36 cellular contexts compared by ENCODE assay signal in the genomic region with DNA sequence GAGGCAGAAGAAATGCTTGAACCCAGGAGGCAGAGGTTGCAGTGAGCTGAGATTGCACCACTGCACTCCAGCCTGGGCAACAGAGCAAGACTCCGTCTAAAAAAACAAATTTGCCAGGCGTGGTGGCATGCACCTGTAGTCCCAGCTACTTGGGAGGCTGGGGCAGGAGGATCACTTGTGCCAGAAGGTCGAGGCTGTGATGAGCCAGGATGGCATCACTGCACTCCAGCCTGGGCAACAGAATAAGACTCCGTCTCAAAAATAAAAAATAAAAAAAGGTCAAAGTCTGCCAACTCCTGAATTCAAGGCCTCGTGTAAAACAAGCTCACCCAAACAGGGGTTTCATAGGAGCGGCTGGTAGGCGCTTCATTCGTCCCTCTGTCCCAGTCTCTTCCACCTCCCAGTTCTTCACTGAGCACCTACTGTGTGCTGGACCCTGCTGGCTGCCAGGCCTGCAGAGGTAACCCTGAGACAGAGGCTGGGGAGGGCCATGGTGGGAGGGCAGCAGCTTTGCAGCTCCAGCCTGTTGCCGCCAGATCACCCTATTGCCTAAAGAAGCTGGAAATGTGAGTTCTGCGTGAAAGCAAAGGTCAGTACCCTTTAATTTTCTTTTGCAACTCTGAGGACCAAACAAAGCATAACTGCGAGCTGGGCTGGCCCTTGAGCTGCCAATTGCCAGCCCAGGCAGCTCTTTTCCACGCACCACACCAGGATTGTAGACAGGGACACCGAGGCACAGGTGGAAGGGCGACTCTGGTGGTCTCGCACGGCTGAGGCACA. TPM values are rescaled to one million over a fixed set of nuclear protein-coding genes. Genes with fewer than 3 reads are reported as not detected.
"Had no signal": no experiment of that assay in that cellular context is flagged by ENCODE, and none has a peak within 500 bp of the region (broad histone marks: within the 10 kb centered on the region; RNA-seq: fewer than 3 reads in every experiment).

No MANE protein-coding gene starts in this region.

- ATAC-seq: body of pancreas, left lung, mucosa of descending colon, pancreas had no signal

- H3K27ac Mint-ChIP-seq: activated naive CD4-positive, alpha-beta T cell treated with anti-CD3 and anti-CD28 coated beads for 36 hours; activated naive CD8-positive, alpha-beta T cell treated with anti-CD3 and anti-CD28 coated beads for 36 hours; activated T-helper 1 cell treated with anti-CD3 and anti-CD28 coated beads, Interleukin-12 subunit alpha, Interleukin-12 subunit beta, Interleukin-2, Interleukin-4 antibody, amounts not matched to agents 30 ng/mL and 10 ng/mL and 1 ng/mL, durations not matched to agents 14 hours and 24 hours and 36 hours; nephron had no signal

- H3K4me3 ChIP-seq: adrenal gland, body of pancreas, left lung, lung, mucosa of descending colon, pancreas, prostate gland, sigmoid colon, suprapubic skin, tibial nerve had no signal

- H3K27me3 ChIP-seq: adrenal gland, body of pancreas, pancreas, suprapubic skin, tibial nerve had no signal

- H3K27ac ChIP-seq: adrenal gland, body of pancreas, epithelial cell of prostate, left lung, neutrophil, pancreas, prostate gland, sigmoid colon, suprapubic skin, tibial nerve, VCaP had no signal

- FAIRE-seq: colon, endometrium, frontal cortex, pancreas, small intestine, TTC549 had no signal

- H3K9me3 ChIP-seq: adrenal gland, body of pancreas, left lung, mucosa of descending colon, neutrophil, pancreas, prostate gland, sigmoid colon, suprapubic skin, tibial nerve had no signal

- H3K36me3 ChIP-seq: adrenal gland, left lung, neutrophil, pancreas, prostate gland, sigmoid colon, suprapubic skin, tibial nerve had no signal

- H3K4me1 ChIP-seq: pancreas, prostate gland had no signal

- H3K4me3 Mint-ChIP-seq: activated naive CD4-positive, alpha-beta T cell treated with anti-CD3 and anti-CD28 coated beads for 36 hours; activated naive CD8-positive, alpha-beta T cell treated with anti-CD3 and anti-CD28 coated beads for 36 hours; activated T-helper 1 cell treated with anti-CD3 and anti-CD28 coated beads, Interleukin-12 subunit alpha, Interleukin-12 subunit beta, Interleukin-2, Interleukin-4 antibody, amounts not matched to agents 30 ng/mL and 10 ng/mL and 1 ng/mL, durations not matched to agents 14 hours and 24 hours and 36 hours; nephron had no signal

- H3K9me3 Mint-ChIP-seq: activated naive CD4-positive, alpha-beta T cell treated with anti-CD3 and anti-CD28 coated beads for 36 hours; activated naive CD8-positive, alpha-beta T cell treated with anti-CD3 and anti-CD28 coated beads for 36 hours; activated T-helper 1 cell treated with anti-CD3 and anti-CD28 coated beads, Interleukin-12 subunit alpha, Interleukin-12 subunit beta, Interleukin-2, Interleukin-4 antibody, amounts not matched to agents 30 ng/mL and 10 ng/mL and 1 ng/mL, durations not matched to agents 14 hours and 24 hours and 36 hours; nephron had no signal

- DNase-seq: activated CD4-positive, alpha-beta T cell treated with anti-CD3 and anti-CD28 coated beads for 4 hours; activated CD4-positive, alpha-beta T cell treated with anti-CD3 and anti-CD28 coated beads, Interleukin-2, amount 50 U/mL, for 4 hours; activated effector memory CD4-positive, alpha-beta T cell treated with anti-CD3 and anti-CD28 coated beads, Interleukin-2, amount 50 U/mL, for 16 hours; activated naive CD4-positive, alpha-beta T cell treated with anti-CD3 and anti-CD28 coated beads for 36 hours; activated naive CD8-positive, alpha-beta T cell treated with anti-CD3 and anti-CD28 coated beads for 36 hours; activated T-cell treated with anti-CD3 and anti-CD28 coated beads for 4 hours; adrenal gland; aorta; body of pancreas; effector CD8-positive, alpha-beta T cell; kidney glomerular epithelial cell; left lung; mucosa of descending colon; retina; sigmoid colon; small intestine; stimulated activated CD4-positive, alpha-beta T cell treated with anti-CD3 and anti-CD28 coated beads, Interleukin-1b, Interleukin-23, amount 100 ng/mL, for 48 hours; stimulated activated CD4-positive, alpha-beta T cell treated with anti-CD3 and anti-CD28 coated beads, Interleukin-4, amount 100 ng/mL, for 4 hours; stimulated activated CD8-positive, alpha-beta memory T cell treated with anti-CD3 and anti-CD28 coated beads, Interleukin-4, amount 100 ng/mL, for 48 hours; stimulated activated naive CD4-positive, alpha-beta T cell; T-helper 9 cell had no signal

RNA-seq across cellular contexts. Expression of gene SYNGR1, which starts 45.7 kb away (rescaled TPM):
- total RNA-seq: activated T-helper 1 cell treated with anti-CD3 and anti-CD28 coated beads, Interleukin-12 subunit alpha, Interleukin-12 subunit beta, Interleukin-2, Interleukin-4 antibody, amounts not matched to agents 30 ng/mL and 10 ng/mL and 1 ng/mL, durations not matched to agents 14 hours and 24 hours and 36 hours; T-helper 1 cell treated with Interleukin-12 subunit alpha and Interleukin-12 subunit beta and Interleukin-4 antibody, amounts not matched to agents 30 ng/mL and 1 ng/mL, for 36 hours had no signal
